Comparison of ENCODE assay signal across 2 cellular contexts in genomic region chr5:124631874-124632550, GRCh38.
TF ChIP-seq lines count a peak whose summit lies in the region.

No MANE protein-coding gene starts in this region.

TF ChIP-seq in HEK293, 187 proteins besides CTCF, POLR2A, EP300 and RAD21 (continued from another document and continues in another):
- TF ChIP-seq PRDM10 (tag by site-specific recombination; IDR thresholded peaks at IDR 0.05), result peak; percentile 42
- TF ChIP-seq ZNF311 (tag by site-specific recombination; IDR thresholded peaks at IDR 0.05; ENCODE audit: borderline replicate concordance), result no peak
- no peak for TF ChIP-seq ZSCAN4 (tag by site-specific recombination; IDR thresholded peaks at IDR 0.05)
- no peak for TF ChIP-seq ZSCAN5A (tag by site-specific recombination; IDR thresholded peaks at IDR 0.05)
- no peak for TF ChIP-seq YY2 (tag by site-specific recombination; IDR thresholded peaks at IDR 0.05)
- no peak for TF ChIP-seq ZNF76 (tag by site-specific recombination; IDR thresholded peaks at IDR 0.05; ENCODE audit: borderline replicate concordance, low read depth)
- TF ChIP-seq ZBTB6 (tag by site-specific recombination; IDR thresholded peaks at IDR 0.05), result no peak
- TF ChIP-seq ZNF518A (tag by site-specific recombination; conservative IDR thresholded peaks at IDR 0.05; ENCODE audit: low read depth), result no peak
- no peak for TF ChIP-seq ZNF48 (tag by site-specific recombination; IDR thresholded peaks at IDR 0.05)
- TF ChIP-seq ZBTB21 (tag by site-specific recombination; IDR thresholded peaks at IDR 0.05), result no peak
- TF ChIP-seq ZNF510 (tag by site-specific recombination; IDR thresholded peaks at IDR 0.05; ENCODE audit: insufficient replicate concordance), result no peak
- no peak for TF ChIP-seq ZNF670 (tag by site-specific recombination; IDR thresholded peaks at IDR 0.05; ENCODE audit: low read depth)

TF ChIP-seq in WTC11, 78 proteins besides CTCF, POLR2A, EP300 and RAD21 (continued from another document):
- TF ChIP-seq ZNF532 (CRISPR knock-in tag; IDR thresholded peaks at IDR 0.05; ENCODE audit: borderline replicate concordance) (no peak), ZBTB21 (CRISPR knock-in tag; IDR thresholded peaks at IDR 0.05; ENCODE audit: borderline replicate concordance) (no peak), MAX (CRISPR knock-in tag; IDR thresholded peaks at IDR 0.05) (no peak), ATF2 (CRISPR knock-in tag; IDR thresholded peaks at IDR 0.05; ENCODE audit: borderline replicate concordance, low read depth) (no peak), NR2C2 (CRISPR knock-in tag; IDR thresholded peaks at IDR 0.05) (no peak), ARID4B (CRISPR knock-in tag; IDR thresholded peaks at IDR 0.05; ENCODE audit: borderline replicate concordance) (no peak)
